ENCODE assay signal across 12 cellular contexts in the genomic region with DNA sequence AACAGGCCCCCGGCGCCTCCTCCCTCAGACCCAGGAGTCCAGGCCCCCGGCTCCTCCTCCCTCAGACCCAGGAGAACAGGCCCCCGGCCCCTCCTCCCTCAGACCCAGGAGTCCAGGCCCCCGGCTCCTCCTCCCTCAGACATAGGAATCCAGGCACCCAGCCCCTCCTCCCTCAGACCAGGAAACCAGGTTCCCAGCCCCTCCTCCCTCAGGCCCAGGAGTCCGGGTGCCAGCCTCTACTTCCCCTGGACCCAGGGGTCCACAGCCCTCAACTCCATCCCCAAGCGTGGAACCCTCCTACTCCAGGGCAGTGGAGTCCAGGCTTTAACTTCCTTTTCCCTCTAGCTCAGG. TPM values are rescaled to one million over a fixed set of nuclear protein-coding genes. Genes with fewer than 3 reads are reported as not detected.
DNase-seq lines count a peak whose midpoint lies in the region; ATAC-seq and TF ChIP-seq lines count a peak whose summit lies in the region.
"Had no signal": no experiment of that assay in that cellular context is flagged by ENCODE, and none has a peak within 500 bp of the region (broad histone marks: within the 10 kb centered on the region; RNA-seq: fewer than 3 reads in every experiment).

No MANE protein-coding gene starts in this region.

- H3K9me3 ChIP-seq in HUES48 (ENCODE audit: control insufficient read depth, insufficient read depth, low read length) (no peaks in the 10 kb centered on the region), iPS-18a (ENCODE audit: control insufficient read depth, low read depth, low read length) (no peaks in the 10 kb centered on the region), skeletal muscle tissue (ENCODE audit: control insufficient read depth in 3 of 3, low read length in 3 of 3) (no peaks in the 10 kb centered on the region)
- H3K9me3 ChIP-seq: ovary, tibial nerve had no signal

- H3K9ac ChIP-seq in HUES48 (ENCODE audit: low read depth, low read length) (peak overlapping the region; percentile 42; the same call in 1 of the 2 replicates), iPS-18a (ENCODE audit: low read length) (no peak overlapping the region), skeletal muscle tissue (ENCODE audit: low read depth in 1 of 3, low read length in 3 of 3) (peak overlapping the region in 1 of 3 donors; percentile 25)

- H3K36me3 Mint-ChIP-seq in WTC11, result 0 out of 2 replicates have a peak, but pooled peaks cover 7% of the 10 kb centered on the region
- peaks cover 5% of the 10 kb centered on the region for H3K36me3 Mint-ChIP-seq in T-helper 2 cell treated with Interferon-gamma antibody and Interleukin-4, amounts not matched to agents 5 μg/mL and 100 μg/mL, for 36 hours (ENCODE audit: low read depth)

- DNase-seq in WTC11 (ENCODE audit: low spot score) (no peak), glomerular visceral epithelial cell (ENCODE audit: extremely low spot score) (no peak), foreskin fibroblast (no peak)
- no peak for DNase-seq in T-helper 2 cell treated with Interferon-gamma antibody and Interleukin-4, amounts not matched to agents 5 μg/mL and 100 μg/mL, for 36 hours (ENCODE audit: low spot score)
- no peak for DNase-seq in stimulated activated naive CD8-positive, alpha-beta T cell treated with anti-CD3 and anti-CD28 coated beads, Interleukin-15, amount 100 ng/mL, for 72 hours
- DNase-seq: activated naive CD4-positive, alpha-beta T cell treated with anti-CD3 and anti-CD28 coated beads for 36 hours; HCEC 1CT; ovary had no signal

- H3K27me3 Mint-ChIP-seq in WTC11 (ENCODE audit: low read depth), result no peaks in the 10 kb centered on the region
- H3K27me3 Mint-ChIP-seq in T-helper 2 cell treated with Interferon-gamma antibody and Interleukin-4, amounts not matched to agents 5 μg/mL and 100 μg/mL, for 36 hours (ENCODE audit: low read depth), result no peaks in the 10 kb centered on the region
- no peaks in the 10 kb centered on the region for H3K27me3 Mint-ChIP-seq in stimulated activated naive CD8-positive, alpha-beta T cell treated with anti-CD3 and anti-CD28 coated beads, Interleukin-15, amount 100 ng/mL, for 72 hours

- ATAC-seq in WTC11, result no peak
- ATAC-seq in stimulated activated naive CD8-positive, alpha-beta T cell treated with anti-CD3 and anti-CD28 coated beads, Interleukin-15, amount 100 ng/mL, for 72 hours, result no peak

- peaks cover 8% of the 10 kb centered on the region for H3K4me1 ChIP-seq in HUES48 (ENCODE audit: control insufficient read depth, insufficient read depth, low read length)
- peaks cover 3% of the 10 kb centered on the region for H3K4me1 ChIP-seq in iPS-18a (ENCODE audit: control insufficient read depth, low read depth, low read length)
- H3K4me1 ChIP-seq in skeletal muscle tissue (ENCODE audit: control insufficient read depth in 3 of 3, insufficient read depth in 3 of 3, low read length in 3 of 3), result peaks cover 0 to 4% (median 3%) of the 10 kb centered on the region in 3 donors

- peak overlapping the region; percentile 89; the same call in 1 of the 2 replicates for H3K27ac Mint-ChIP-seq in WTC11
- H3K27ac Mint-ChIP-seq in T-helper 2 cell treated with Interferon-gamma antibody and Interleukin-4, amounts not matched to agents 5 μg/mL and 100 μg/mL, for 36 hours, result no peak overlapping the region
- no peak overlapping the region for H3K27ac Mint-ChIP-seq in stimulated activated naive CD8-positive, alpha-beta T cell treated with anti-CD3 and anti-CD28 coated beads, Interleukin-15, amount 100 ng/mL, for 72 hours
- H3K27ac Mint-ChIP-seq: activated naive CD4-positive, alpha-beta T cell treated with anti-CD3 and anti-CD28 coated beads for 36 hours had no signal

- H3K4me1 Mint-ChIP-seq in WTC11, result peaks cover 13% of the 10 kb centered on the region
- H3K4me1 Mint-ChIP-seq in T-helper 2 cell treated with Interferon-gamma antibody and Interleukin-4, amounts not matched to agents 5 μg/mL and 100 μg/mL, for 36 hours (ENCODE audit: low read depth), result peaks cover 5% of the 10 kb centered on the region
- peaks cover 27% of the 10 kb centered on the region for H3K4me1 Mint-ChIP-seq in stimulated activated naive CD8-positive, alpha-beta T cell treated with anti-CD3 and anti-CD28 coated beads, Interleukin-15, amount 100 ng/mL, for 72 hours

- CTCF ChIA-PET in WTC11 (lab: Charles Lee), result interaction anchor here (1.3 to 2.2 kb wide), 4 partner anchors 7 to 276 kb away, joined by 3 to 31 read pairs (median 10); a partner anchor contains a TSS

- H3K4me3 ChIP-seq in HUES48 (ENCODE audit: low read depth, low read length) (peak overlapping the region; percentile 58), iPS-18a (ENCODE audit: low read length) (peak overlapping the region; percentile 39), skeletal muscle tissue (ENCODE audit: low read length in 3 of 3) (no peak overlapping the region), foreskin fibroblast (ENCODE audit: low read depth in 1 of 2, low read length in 2 of 2) (no peak overlapping the region)
- H3K4me3 ChIP-seq: ovary had no signal

- H3K36me3 ChIP-seq in HUES48 (ENCODE audit: control insufficient read depth, insufficient read depth, low read length), result peaks cover 7% of the 10 kb centered on the region
- H3K36me3 ChIP-seq in iPS-18a (ENCODE audit: control insufficient read depth, low read depth, low read length), result no peaks in the 10 kb centered on the region
- H3K36me3 ChIP-seq in skeletal muscle tissue (ENCODE audit: control insufficient read depth in 3 of 3, insufficient read depth in 3 of 3, low read length in 3 of 3), result peaks cover 0 to 2% (median 0%) of the 10 kb centered on the region in 3 donors
- H3K36me3 ChIP-seq: ovary had no signal

- H3K4me3 Mint-ChIP-seq in WTC11, result peak overlapping the region; percentile 82
- no peak overlapping the region for H3K4me3 Mint-ChIP-seq in T-helper 2 cell treated with Interferon-gamma antibody and Interleukin-4, amounts not matched to agents 5 μg/mL and 100 μg/mL, for 36 hours
- no peak overlapping the region for H3K4me3 Mint-ChIP-seq in stimulated activated naive CD8-positive, alpha-beta T cell treated with anti-CD3 and anti-CD28 coated beads, Interleukin-15, amount 100 ng/mL, for 72 hours
- H3K4me3 Mint-ChIP-seq: activated naive CD4-positive, alpha-beta T cell treated with anti-CD3 and anti-CD28 coated beads for 36 hours had no signal

- no peaks in the 10 kb centered on the region for H3K9me3 Mint-ChIP-seq in WTC11
- no peaks in the 10 kb centered on the region for H3K9me3 Mint-ChIP-seq in T-helper 2 cell treated with Interferon-gamma antibody and Interleukin-4, amounts not matched to agents 5 μg/mL and 100 μg/mL, for 36 hours
- no peaks in the 10 kb centered on the region for H3K9me3 Mint-ChIP-seq in stimulated activated naive CD8-positive, alpha-beta T cell treated with anti-CD3 and anti-CD28 coated beads, Interleukin-15, amount 100 ng/mL, for 72 hours
- H3K9me3 Mint-ChIP-seq: activated naive CD4-positive, alpha-beta T cell treated with anti-CD3 and anti-CD28 coated beads for 36 hours had no signal

- TF ChIP-seq CTCF in WTC11 (IDR thresholded peaks at IDR 0.05) (no peak), foreskin fibroblast (IDR thresholded peaks at IDR 0.05; ENCODE audit: low read depth, low read length) (no peak)

- H3K27ac ChIP-seq in HUES48 (ENCODE audit: low read depth, low read length) (peak overlapping the region; percentile 52), iPS-18a (ENCODE audit: low read length) (no peak overlapping the region), skeletal muscle tissue (ENCODE audit: low read depth, low read length) (peak overlapping the region; percentile 50)
- H3K27ac ChIP-seq: ovary had no signal

- H3K27me3 ChIP-seq in HUES48 (ENCODE audit: control insufficient read depth, insufficient read depth, low read length), result no peaks in the 10 kb centered on the region
- no peaks in the 10 kb centered on the region for H3K27me3 ChIP-seq in iPS-18a (ENCODE audit: control insufficient read depth, insufficient read depth, low read length)
- H3K27me3 ChIP-seq in skeletal muscle tissue (ENCODE audit: control insufficient read depth in 3 of 3, insufficient read depth in 3 of 3, low read length in 3 of 3), result peaks cover 8 to 27% (median 12%) of the 10 kb centered on the region in 3 donors
- H3K27me3 ChIP-seq: ovary had no signal

- POLR2A ChIA-PET in WTC11 (lab: Charles Lee), result interaction anchor here (1.3 kb wide), 1 partner anchor 17 kb away, joined by 9 read pairs; a partner anchor contains a TSS

TF ChIP-seq in WTC11, 78 proteins besides CTCF, POLR2A, EP300 and RAD21:
- TF ChIP-seq SMAD3 (CRISPR knock-in tag; IDR thresholded peaks at IDR 0.05; ENCODE audit: borderline replicate concordance), result no peak
- no peak for TF ChIP-seq ZBTB21 (CRISPR knock-in tag; IDR thresholded peaks at IDR 0.05; ENCODE audit: borderline replicate concordance)

RNA-seq across cellular contexts. Expression of a gene that starts 0.6 kb away (rescaled TPM):
- total RNA-seq in WTC11 (2021) (9.3 to 14.7 TPM (median 13.8 TPM) in 3 replicates), skeletal muscle tissue (1.0 TPM)

RNA-seq across cellular contexts. Expression of a gene that starts 12.9 kb away (rescaled TPM):
- total RNA-seq in WTC11 (2021) (4.6 to 5.4 TPM (median 4.9 TPM) in 3 replicates), skeletal muscle tissue (7.8 TPM)

RNA-seq across cellular contexts. Expression of a gene that starts 17.0 kb away (rescaled TPM):
- total RNA-seq in WTC11 (2021), result 109 to 126 TPM (median 113 TPM) in 3 replicates
- total RNA-seq in skeletal muscle tissue, result 8.9 TPM

RNA-seq across cellular contexts. Expression of a gene that starts 18.7 kb away (rescaled TPM):
- total RNA-seq in WTC11 (2021) (32.0 to 34.3 TPM (median 32.5 TPM) in 3 replicates), skeletal muscle tissue (29.7 TPM)

RNA-seq across cellular contexts. Expression of a gene that starts 28.3 kb away (rescaled TPM):
- 1,828 to 2,106 TPM (median 2,018 TPM) in 3 replicates for total RNA-seq in WTC11 (2021)
- 4,630 TPM for total RNA-seq in skeletal muscle tissue

Comparison
In these comparisons a context has a peak if more than half of its experiments do, and no peak if none do; other contexts are left out.
1. H3K4me3 ChIP-seq: peak in HUES48 (single experiment) and iPS-18a (single experiment); none in skeletal muscle tissue (0 of 3) and foreskin fibroblast (0 of 2).
2. RNA of a gene that starts 17.0 kb away (total RNA-seq): 109 to 126 TPM in WTC11; 8.9 TPM in skeletal muscle tissue (single experiment); every median in the first group is over 10 times any median in the second.